ENCODE assay signal across 17 cellular contexts in the genomic region with DNA sequence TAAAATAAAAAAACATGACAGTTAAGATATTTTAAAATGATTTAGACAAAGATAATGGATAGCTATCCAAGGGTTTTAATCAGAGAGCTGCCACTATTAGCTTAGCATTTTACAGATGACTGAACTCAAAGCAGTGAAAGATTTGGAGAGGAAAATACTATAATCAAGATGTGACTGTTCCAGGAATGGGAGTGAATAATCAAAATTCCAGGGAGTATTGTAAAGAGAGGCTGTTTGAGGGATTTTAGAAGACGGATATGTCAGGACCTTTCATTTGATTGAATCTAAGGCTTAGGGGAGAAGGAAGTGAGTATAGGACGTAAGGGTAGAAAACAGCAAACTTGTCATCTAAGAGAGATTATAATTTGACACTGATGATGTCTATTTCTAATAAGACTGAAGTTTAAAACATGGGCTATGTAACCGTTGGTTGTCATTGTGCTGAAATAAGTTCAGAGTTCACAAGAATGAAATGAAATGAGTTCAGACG.
DNase-seq lines count a peak whose midpoint lies in the region; ATAC-seq and TF ChIP-seq lines count a peak whose summit lies in the region.
"Had no signal": no experiment of that assay in that cellular context is flagged by ENCODE, and none has a peak within 500 bp of the region (broad histone marks: within the 10 kb centered on the region; RNA-seq: fewer than 3 reads in every experiment).

No MANE protein-coding gene starts in this region.

- no peak overlapping the region for H3K4me2 ChIP-seq in neuronal stem cell (ENCODE audit: insufficient read depth, low read length, poor library complexity, severe bottlenecking)
- H3K4me2 ChIP-seq: A549 had no signal

- H3K9me3 Mint-ChIP-seq in natural killer cell = peaks cover 10 to 17% of the 10 kb centered on the region in 2 donors

- no peak overlapping the region for H3K4me3 Mint-ChIP-seq in natural killer cell
- H3K4me3 Mint-ChIP-seq: CD4-positive, alpha-beta T cell had no signal

- H2BK120ac ChIP-seq in neuronal stem cell (ENCODE audit: low read depth, low read length) = no peak overlapping the region

- H2BK12ac ChIP-seq in neuronal stem cell (ENCODE audit: low read length) = no peak overlapping the region

- no peaks in the 10 kb centered on the region for H3K36me3 ChIP-seq in neuronal stem cell (replicated peaks in 1 of 2; ENCODE audit: control insufficient read depth in 2 of 2, insufficient read depth in 2 of 2, low read length in 2 of 2)
- H3K36me3 ChIP-seq: HAP-1 had no signal

- no peak for TF ChIP-seq CTCF in natural killer cell (IDR thresholded peaks at IDR 0.05)

- ATAC-seq in natural killer cell = no peak
- ATAC-seq: A549, GM12878 had no signal

- no peak overlapping the region for H4K91ac ChIP-seq in neuronal stem cell (ENCODE audit: low read depth, low read length, poor library complexity)

- no peaks in the 10 kb centered on the region for H3K9me3 ChIP-seq in neuronal stem cell (replicated peaks in 1 of 2; ENCODE audit: control insufficient read depth in 2 of 2, insufficient read depth in 1 of 2, low read depth in 1 of 2, low read length in 2 of 2)
- H3K9me3 ChIP-seq: A549, HAP-1 had no signal

- H4K8ac ChIP-seq in neuronal stem cell (ENCODE audit: low read depth, low read length) = no peak overlapping the region

- WGBS in neuronal stem cell (ENCODE audit: extremely low coverage in 2 of 2, insufficient read length in 2 of 2, insufficient replicate concordance in 1 of 2), 2 donors = no CpG with 5 or more reads among the region's 4 CpGs

- DNase-seq in NCI-H446 treated with DMSO at 0.1 percent for 48 hours (lab: John Stamatoyannopoulos, UW) (peak; percentile 20), NCI-H446 (lab: John Stamatoyannopoulos, UW) (no peak), astrocyte of the hippocampus (ENCODE audit: low read depth, low spot score) (peak; percentile 2), neuronal stem cell (ENCODE audit: low spot score) (no peak), COR-L47 (lab: John Stamatoyannopoulos, UW) (no peak), natural killer cell (no peak), activated T-cell treated with anti-CD3 and anti-CD28 coated beads for 4 hours (no peak)
- DNase-seq: AML-193; Calu3; CD4-positive, alpha-beta T cell; DMS79 treated with DMSO at 0.1 percent for 48 hours had no signal

- H3K23ac ChIP-seq in neuronal stem cell (ENCODE audit: low read depth, low read length, poor library complexity) = no peak overlapping the region

- intact Hi-C loops in natural killer cell (cut with micrococcal nuclease) = no loop called here

- no peak overlapping the region for H3K9ac ChIP-seq in neuronal stem cell (ENCODE audit: low read depth, low read length, poor library complexity)

- no peak overlapping the region for H3K14ac ChIP-seq in neuronal stem cell (ENCODE audit: low read length)

- H3K27ac ChIP-seq in neuronal stem cell (replicated peaks; ENCODE audit: low read length) = no peak overlapping the region
- H3K27ac ChIP-seq: 22Rv1, A549, C4-2B, HL-60 had no signal

- H3K36me3 Mint-ChIP-seq in natural killer cell = no peaks in the 10 kb centered on the region

- no peak overlapping the region for H2AK5ac ChIP-seq in neuronal stem cell (ENCODE audit: low read depth, low read length)

- no peaks in the 10 kb centered on the region for H3K27me3 Mint-ChIP-seq in natural killer cell (ENCODE audit: low read depth in 2 of 2)
- H3K27me3 Mint-ChIP-seq: CD4-positive, alpha-beta T cell had no signal

- no peak overlapping the region for H3K4me3 ChIP-seq in neuronal stem cell (ENCODE audit: low read length in 2 of 2)
- H3K4me3 ChIP-seq: A549, GM12878, HAP-1 had no signal

- no peaks in the 10 kb centered on the region for H3K27me3 ChIP-seq in neuronal stem cell (ENCODE audit: control insufficient read depth in 3 of 3, insufficient read depth in 3 of 3, low read depth in 1 of 3, low read length in 3 of 3)

- no peaks in the 10 kb centered on the region for H3K4me1 ChIP-seq in neuronal stem cell (ENCODE audit: control insufficient read depth in 2 of 2, insufficient read depth in 1 of 2, low read depth in 1 of 2, low read length in 2 of 2)
- H3K4me1 ChIP-seq: A549, HAP-1 had no signal

- H3K27ac Mint-ChIP-seq in natural killer cell = no peak overlapping the region
- H3K27ac Mint-ChIP-seq: CD4-positive, alpha-beta T cell had no signal

- no peaks in the 10 kb centered on the region for H3K79me1 ChIP-seq in neuronal stem cell (ENCODE audit: low read depth, low read length)

- no peaks in the 10 kb centered on the region for H3K4me1 Mint-ChIP-seq in natural killer cell

- no peak overlapping the region for H2BK15ac ChIP-seq in neuronal stem cell (ENCODE audit: low read length)

- H3K4ac ChIP-seq in neuronal stem cell (ENCODE audit: low read length) = no peak overlapping the region

- H3K18ac ChIP-seq in neuronal stem cell (ENCODE audit: low read length) = no peak overlapping the region

- peak overlapping the region; percentile 4 for H2AFZ ChIP-seq in neuronal stem cell (ENCODE audit: low read length)

- H2BK5ac ChIP-seq in neuronal stem cell (ENCODE audit: low read length) = no peak overlapping the region

Comparison
In these comparisons a context has a peak if more than half of its experiments do, and no peak if none do; other contexts are left out.
1. DNase-seq: peak in NCI-H446 treated with DMSO at 0.1 percent for 48 hours (single experiment) and astrocyte of the hippocampus (single experiment); none in NCI-H446 (0 of 2), neuronal stem cell (single experiment), COR-L47 (single experiment), natural killer cell (single experiment) and activated T-cell treated with anti-CD3 and anti-CD28 coated beads for 4 hours (single experiment).